In the genomic region with DNA sequence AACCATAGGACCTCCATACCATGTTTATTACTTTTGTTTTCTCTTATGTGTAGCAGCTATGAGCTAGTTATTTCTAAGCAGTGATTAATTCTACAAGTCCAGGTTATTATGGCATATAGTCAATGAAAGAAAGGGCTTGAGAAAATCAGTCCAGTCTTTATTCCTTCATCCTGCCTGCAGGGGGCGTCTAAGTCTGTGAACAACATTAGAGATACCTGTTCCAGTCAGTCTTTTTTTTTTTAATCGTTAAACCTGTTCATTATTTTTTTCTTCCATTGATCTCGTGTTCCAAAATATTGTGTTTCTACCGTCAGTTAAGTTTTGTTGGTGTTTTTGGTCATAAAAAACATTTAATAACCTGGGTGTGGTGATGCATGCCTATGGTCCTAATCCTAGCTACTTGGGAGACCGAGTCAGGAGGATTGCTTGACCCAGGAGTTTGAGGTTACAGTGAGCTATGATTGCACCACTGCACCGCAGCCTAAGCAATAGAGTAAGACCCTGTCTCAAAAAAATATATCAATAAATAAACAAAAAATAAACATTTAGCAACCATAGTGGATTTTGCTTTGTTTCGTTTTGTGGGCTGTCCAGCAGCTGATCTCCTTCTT, we compare ENCODE assay signal across 9 cellular contexts. TPM values are rescaled to one million over a fixed set of nuclear protein-coding genes. Genes with fewer than 3 reads are reported as not detected.
DNase-seq lines count a peak whose midpoint lies in the region; ATAC-seq and TF ChIP-seq lines count a peak whose summit lies in the region.
"Had no signal": no experiment of that assay in that cellular context is flagged by ENCODE, and none has a peak within 500 bp of the region (broad histone marks: within the 10 kb centered on the region; RNA-seq: fewer than 3 reads in every experiment).

No MANE protein-coding gene starts in this region.

- TF ChIP-seq CTCF in LNCaP clone FGC (IDR thresholded peaks at IDR 0.05; ENCODE audit: control insufficient read depth, extremely low read depth, insufficient read depth) = peak; percentile 64
- TF ChIP-seq CTCF in sigmoid colon (IDR thresholded peaks at IDR 0.05) = peak; percentile 19 to 62 (median 44)

- no peaks in the 10 kb centered on the region for H3K27me3 ChIP-seq in sigmoid colon

- H3K9me3 ChIP-seq in sigmoid colon = no peaks in the 10 kb centered on the region

- DNase-seq in DMS53 treated with DMSO at 0.1 percent for 48 hours (lab: John Stamatoyannopoulos, UW; ENCODE audit: unreplicated experiment) (peak; percentile 5), LNCaP clone FGC (ENCODE audit: low read depth) (no peak), RPMI8226 (peak; percentile 59), glomerular visceral epithelial cell (ENCODE audit: extremely low spot score) (peak; percentile 66), sigmoid colon (no peak)
- DNase-seq in activated T-helper 2 cell treated with anti-CD3 and anti-CD28 coated beads, Interferon-gamma antibody, Interleukin-2, Interleukin-4, amounts not matched to agents 10 μg/mL and 5 μg/mL and 100 μg/mL, durations not matched to agents 14 hours and 24 hours and 36 hours (ENCODE audit: low spot score) = peak; percentile 65

- no peak overlapping the region for H3K27ac ChIP-seq in sigmoid colon

- H3K4me3 Mint-ChIP-seq in activated T-helper 2 cell treated with anti-CD3 and anti-CD28 coated beads, Interferon-gamma antibody, Interleukin-2, Interleukin-4, amounts not matched to agents 10 μg/mL and 5 μg/mL and 100 μg/mL, durations not matched to agents 14 hours and 24 hours and 36 hours (ENCODE audit: low read depth) = no peak overlapping the region
- H3K4me3 Mint-ChIP-seq: activated naive CD8-positive, alpha-beta T cell had no signal

- no peak for TF ChIP-seq POLR2A in sigmoid colon (IDR thresholded peaks at IDR 0.05)

- H3K9me3 Mint-ChIP-seq in activated T-helper 2 cell treated with anti-CD3 and anti-CD28 coated beads, Interferon-gamma antibody, Interleukin-2, Interleukin-4, amounts not matched to agents 10 μg/mL and 5 μg/mL and 100 μg/mL, durations not matched to agents 14 hours and 24 hours and 36 hours = no peaks in the 10 kb centered on the region

- intact Hi-C loops in activated T-helper 2 cell treated with anti-CD3 and anti-CD28 coated beads, Interferon-gamma antibody, Interleukin-2, Interleukin-4, amounts not matched to agents 10 μg/mL and 5 μg/mL and 100 μg/mL, durations not matched to agents 14 hours and 24 hours and 36 hours (cut with micrococcal nuclease) = loop anchor here (1.0 to 5.0 kb wide), 2 partner anchors 42 to 330 kb away; no protein-coding TSS in a partner anchor
- intact Hi-C loops in sigmoid colon (cut with DNase I) = no loop called here

- peaks cover 33% of the 10 kb centered on the region for H3K4me1 Mint-ChIP-seq in activated T-helper 2 cell treated with anti-CD3 and anti-CD28 coated beads, Interferon-gamma antibody, Interleukin-2, Interleukin-4, amounts not matched to agents 10 μg/mL and 5 μg/mL and 100 μg/mL, durations not matched to agents 14 hours and 24 hours and 36 hours (ENCODE audit: low read depth)

- ATAC-seq in HG02678 (IDR thresholded peaks at IDR 0.05; ENCODE audit: unreplicated experiment) = no peak
- ATAC-seq in HG03280 (IDR thresholded peaks at IDR 0.05; ENCODE audit: unreplicated experiment) = no peak

- H3K27ac Mint-ChIP-seq in activated T-helper 2 cell treated with anti-CD3 and anti-CD28 coated beads, Interferon-gamma antibody, Interleukin-2, Interleukin-4, amounts not matched to agents 10 μg/mL and 5 μg/mL and 100 μg/mL, durations not matched to agents 14 hours and 24 hours and 36 hours = no peak overlapping the region
- H3K27ac Mint-ChIP-seq: activated naive CD8-positive, alpha-beta T cell had no signal

- 36 to 46% methylated on average over 7 of the region's 7 CpGs for WGBS in sigmoid colon, 2 donors

- H3K36me3 ChIP-seq in sigmoid colon = no peaks in the 10 kb centered on the region

- H3K4me3 ChIP-seq in LNCaP clone FGC (ENCODE audit: low read depth, low read length) (no peak overlapping the region), sigmoid colon (no peak overlapping the region)

- no peaks in the 10 kb centered on the region for H3K27me3 Mint-ChIP-seq in activated T-helper 2 cell treated with anti-CD3 and anti-CD28 coated beads, Interferon-gamma antibody, Interleukin-2, Interleukin-4, amounts not matched to agents 10 μg/mL and 5 μg/mL and 100 μg/mL, durations not matched to agents 14 hours and 24 hours and 36 hours (ENCODE audit: low read depth)
- H3K27me3 Mint-ChIP-seq: activated naive CD8-positive, alpha-beta T cell had no signal

- H3K4me1 ChIP-seq in sigmoid colon = no peaks in the 10 kb centered on the region

- H3K36me3 Mint-ChIP-seq in activated T-helper 2 cell treated with anti-CD3 and anti-CD28 coated beads, Interferon-gamma antibody, Interleukin-2, Interleukin-4, amounts not matched to agents 10 μg/mL and 5 μg/mL and 100 μg/mL, durations not matched to agents 14 hours and 24 hours and 36 hours (ENCODE audit: low read depth) = peaks cover under 1% of the 10 kb centered on the region
- H3K36me3 Mint-ChIP-seq: activated naive CD8-positive, alpha-beta T cell had no signal

- no peak for TF ChIP-seq EP300 in sigmoid colon (IDR thresholded peaks at IDR 0.05)

RNA-seq across cellular contexts. Expression of gene CD2, which starts 29.4 kb away (rescaled TPM):
- total RNA-seq in activated T-helper 2 cell treated with anti-CD3 and anti-CD28 coated beads, Interferon-gamma antibody, Interleukin-2, Interleukin-4, amounts not matched to agents 10 μg/mL and 5 μg/mL and 100 μg/mL, durations not matched to agents 14 hours and 24 hours and 36 hours = 284 and 304 TPM in 2 replicates
- 1 to 10 TPM in 1 of 4 donors, under 1 TPM in 2, not detected in 1; 0.36 to 1.8 (median 0.41) TPM for total RNA-seq in sigmoid colon
- 10 to 100 TPM in 1 of 3 donors, 1 to 10 TPM in 1, under 1 TPM in 1; 0.46 to 30.2 (median 4.2) TPM for polyA plus RNA-seq in sigmoid colon

RNA-seq across cellular contexts. Expression of gene IGSF3, which starts 57.3 kb away (rescaled TPM):
- total RNA-seq in activated T-helper 2 cell treated with anti-CD3 and anti-CD28 coated beads, Interferon-gamma antibody, Interleukin-2, Interleukin-4, amounts not matched to agents 10 μg/mL and 5 μg/mL and 100 μg/mL, durations not matched to agents 14 hours and 24 hours and 36 hours = 4.6 and 4.9 TPM in 2 replicates
- total RNA-seq in sigmoid colon = 1 to 10 TPM; 3.9 to 7.2 (median 6.2) TPM
- polyA plus RNA-seq in sigmoid colon = 10 to 100 TPM in 1 of 3 donors, 1 to 10 TPM in 2; 1.8 to 10.2 (median 2.5) TPM

Comparison
In these comparisons a context has a peak if more than half of its experiments do, and no peak if none do; other contexts are left out.
1. DNase-seq: peak in DMS53 treated with DMSO at 0.1 percent for 48 hours (single experiment), RPMI8226 (single experiment), activated T-helper 2 cell treated with anti-CD3 and anti-CD28 coated beads, Interferon-gamma antibody, Interleukin-2, Interleukin-4, amounts not matched to agents 10 μg/mL and 5 μg/mL and 100 μg/mL, durations not matched to agents 14 hours and 24 hours and 36 hours (single experiment) and glomerular visceral epithelial cell (single experiment); none in LNCaP clone FGC (single experiment) and sigmoid colon (single experiment).
2. RNA of gene CD2, which starts 29.4 kb away (total RNA-seq): 284 to 304 TPM in activated T-helper 2 cell treated with anti-CD3 and anti-CD28 coated beads, Interferon-gamma antibody, Interleukin-2, Interleukin-4, amounts not matched to agents 10 μg/mL and 5 μg/mL and 100 μg/mL, durations not matched to agents 14 hours and 24 hours and 36 hours; 0.36 to 1.8 TPM in sigmoid colon; every median in the first group is over 100 times any median in the second.